ENCODE assay signal across 18 cellular contexts in the genomic region with DNA sequence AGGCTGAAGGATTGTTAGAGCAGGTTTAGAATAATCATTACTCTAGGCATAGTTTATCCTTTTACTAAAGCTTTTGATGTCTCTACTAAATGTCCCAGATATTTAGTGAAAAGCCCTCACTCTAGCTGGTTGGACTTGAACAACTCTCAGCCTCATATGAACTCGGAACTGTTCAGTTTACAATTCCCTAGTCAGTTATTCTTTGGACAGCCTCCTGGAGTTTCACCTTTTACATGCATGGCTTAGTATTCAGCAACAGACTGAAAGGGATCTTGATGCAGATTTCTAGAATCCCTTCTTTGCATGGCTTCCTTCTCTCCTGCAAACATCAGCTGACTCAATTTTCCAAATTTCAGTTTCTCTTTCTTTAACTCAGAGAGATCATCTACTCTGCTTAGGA.
"Had no signal": no experiment of that assay in that cellular context is flagged by ENCODE, and none has a peak within 500 bp of the region (broad histone marks: within the 10 kb centered on the region; RNA-seq: fewer than 3 reads in every experiment).

No MANE protein-coding gene starts in this region.

- H3K27ac ChIP-seq: adrenal gland, tibial nerve, vagina had no signal

- H3K4me3 ChIP-seq: adrenal gland, tibial nerve, vagina had no signal

- DNase-seq: activated CD4-positive, alpha-beta memory T cell treated with anti-CD3 and anti-CD28 coated beads for 36 hours; activated CD4-positive, alpha-beta T cell treated with anti-CD3 and anti-CD28 coated beads for 36 hours; activated CD8-positive, alpha-beta memory T cell treated with anti-CD3 and anti-CD28 coated beads, Interleukin-2, amount 10 ng/mL, durations not matched to agents 7 days and 5 days; activated naive CD4-positive, alpha-beta T cell treated with anti-CD3 and anti-CD28 coated beads, Interleukin-2, amount 50 U/mL, for 16 hours; activated T-cell treated with anti-CD3 and anti-CD28 coated beads, Interleukin-2, amount 50 U/mL, for 24 hours; adrenal gland; hippocampal formation; naive B cell; retina; stimulated activated CD4-positive, alpha-beta T cell treated with anti-CD3 and anti-CD28 coated beads, Interleukin-4, amount 100 ng/mL, for 24 hours; stimulated activated naive CD4-positive, alpha-beta T cell; substantia nigra; T-helper 17 cell had no signal

- H3K9me3 ChIP-seq: adrenal gland had no signal

- FAIRE-seq: colon, endometrium, keratinocyte had no signal

- H3K36me3 ChIP-seq: adrenal gland, tibial nerve, vagina had no signal

- ATAC-seq: activated CD4-positive, alpha-beta T cell treated with anti-CD3 and anti-CD28 coated beads for 36 hours; activated CD8-positive, alpha-beta memory T cell treated with anti-CD3 and anti-CD28 coated beads, Interleukin-2, amount 10 ng/mL, durations not matched to agents 7 days and 5 days; T-helper 17 cell had no signal

- H3K27me3 ChIP-seq: adrenal gland, tibial nerve, vagina had no signal

- H3K4me1 ChIP-seq: adrenal gland, tibial nerve, vagina had no signal
